1 cellular context compared by ENCODE assay signal in genomic region chr3:156674911-156675743, GRCh38.
TF ChIP-seq lines count a peak whose summit lies in the region.

No MANE protein-coding gene starts in this region.

TF ChIP-seq in K562, 482 proteins besides CTCF, POLR2A, EP300 and RAD21 (continued from another document and continues in another):
- TF ChIP-seq POLR3G (IDR thresholded peaks at IDR 0.05; ENCODE audit: extremely low read depth, insufficient read length, insufficient replicate concordance) (no peak), EHMT2 (IDR thresholded peaks at IDR 0.05) (no peak), STAT5B (CRISPR knock-in tag; IDR thresholded peaks at IDR 0.05) (no peak), PHF21A (IDR thresholded peaks at IDR 0.05; ENCODE audit: borderline replicate concordance, low read depth) (no peak), SNIP1 (IDR thresholded peaks at IDR 0.05; ENCODE audit: low read depth) (no peak), EZH2 (IDR thresholded peaks at IDR 0.05; ENCODE audit: borderline replicate concordance, low read depth, low read length) (no peak), KDM1A (IDR thresholded peaks at IDR 0.05) (no peak), FOXK1 (CRISPR knock-in tag; IDR thresholded peaks at IDR 0.05; ENCODE audit: borderline replicate concordance) (no peak), XRCC3 (IDR thresholded peaks at IDR 0.05) (no peak), WHSC1 (IDR thresholded peaks at IDR 0.05; ENCODE audit: low read length) (no peak), ZNF3 (CRISPR knock-in tag; IDR thresholded peaks at IDR 0.05) (no peak), ZZZ3 (IDR thresholded peaks at IDR 0.05) (no peak), KDM2B (CRISPR knock-in tag; IDR thresholded peaks at IDR 0.05) (no peak), ZNF644 (tag; IDR thresholded peaks at IDR 0.05; ENCODE audit: low read depth) (no peak), ZNF668 (CRISPR knock-in tag; IDR thresholded peaks at IDR 0.05) (no peak), ZNF780A (CRISPR knock-in tag; IDR thresholded peaks at IDR 0.05) (no peak), SAFB (IDR thresholded peaks at IDR 0.05; ENCODE audit: borderline replicate concordance, low read depth, low read length) (no peak), ELF2 (CRISPR knock-in tag; IDR thresholded peaks at IDR 0.05) (no peak), ARID2 (IDR thresholded peaks at IDR 0.05) (no peak), ZNF584 (CRISPR knock-in tag; IDR thresholded peaks at IDR 0.05; ENCODE audit: low read depth) (no peak), HDAC6 (IDR thresholded peaks at IDR 0.05; ENCODE audit: low read depth, low read length) (no peak), ZNF184 (CRISPR knock-in tag; IDR thresholded peaks at IDR 0.05) (no peak), CAMTA2 (CRISPR knock-in tag; conservative IDR thresholded peaks at IDR 0.05) (no peak), ZNF347 (CRISPR knock-in tag; IDR thresholded peaks at IDR 0.05; ENCODE audit: low read depth) (no peak), TARDBP (IDR thresholded peaks at IDR 0.05) (no peak), ILK (tag; IDR thresholded peaks at IDR 0.05; ENCODE audit: borderline replicate concordance, low read depth) (no peak), ZNF695 (CRISPR knock-in tag; IDR thresholded peaks at IDR 0.05) (no peak), CREB3 (tag; conservative IDR thresholded peaks at IDR 0.05; ENCODE audit: low read depth) (no peak), GABPA (tag; conservative IDR thresholded peaks at IDR 0.05; ENCODE audit: low read depth) (0 out of 2 replicates have a peak, but pooled peaks have one; percentile 3), SMARCA5 (IDR thresholded peaks at IDR 0.05) (no peak), POLR3A (IDR thresholded peaks at IDR 0.05; ENCODE audit: borderline replicate concordance, extremely low read depth, insufficient read depth, insufficient read length) (no peak), ZNF589 (CRISPR knock-in tag; IDR thresholded peaks at IDR 0.05; ENCODE audit: low read depth) (no peak), TAF7 (tag; IDR thresholded peaks at IDR 0.05) (no peak), CCAR2 (IDR thresholded peaks at IDR 0.05; ENCODE audit: low read depth, low read length) (no peak), HDGF (IDR thresholded peaks at IDR 0.05) (no peak), ZNF407 (IDR thresholded peaks at IDR 0.05; ENCODE audit: low read depth) (no peak), TAF15 (IDR thresholded peaks at IDR 0.05; ENCODE audit: low read depth, low read length) (no peak), YY1 (IDR thresholded peaks at IDR 0.05; ENCODE audit: borderline replicate concordance in 1 of 3, control insufficient read depth in 1 of 3, extremely low read depth in 1 of 3, insufficient read depth in 3 of 3, insufficient read length in 1 of 3, insufficient replicate concordance in 2 of 3, low read depth in 1 of 3, low read length in 2 of 3) (peak in 1 of 3 experiments; percentile 26), SMAD4 (CRISPR knock-in tag; conservative IDR thresholded peaks at IDR 0.05) (peak; percentile 93), POLR2H (tag; IDR thresholded peaks at IDR 0.05; ENCODE audit: low read depth) (no peak), CBFB (CRISPR knock-in tag; IDR thresholded peaks at IDR 0.05) (no peak), MXI1 (IDR thresholded peaks at IDR 0.05; ENCODE audit: low read depth, low read length) (no peak), RFX7 (CRISPR knock-in tag; IDR thresholded peaks at IDR 0.05) (no peak), CBX3 (IDR thresholded peaks at IDR 0.05; ENCODE audit: borderline replicate concordance in 1 of 2, low read length in 2 of 2) (peak in 1 of 2 experiments; percentile 71; a peak in 1 of 3 replicates), U2AF2 (optimal IDR thresholded peaks at IDR 0.05; ENCODE audit: low read depth, low read length) (no peak), ZNF395 (CRISPR knock-in tag; IDR thresholded peaks at IDR 0.05) (no peak), PHF20 (IDR thresholded peaks at IDR 0.05; ENCODE audit: partially characterized antibody) (peak; percentile 74), ZNF696 (CRISPR knock-in tag; conservative IDR thresholded peaks at IDR 0.05) (no peak), YBX1 (IDR thresholded peaks at IDR 0.05) (no peak)
- TF ChIP-seq, protein P1, sequence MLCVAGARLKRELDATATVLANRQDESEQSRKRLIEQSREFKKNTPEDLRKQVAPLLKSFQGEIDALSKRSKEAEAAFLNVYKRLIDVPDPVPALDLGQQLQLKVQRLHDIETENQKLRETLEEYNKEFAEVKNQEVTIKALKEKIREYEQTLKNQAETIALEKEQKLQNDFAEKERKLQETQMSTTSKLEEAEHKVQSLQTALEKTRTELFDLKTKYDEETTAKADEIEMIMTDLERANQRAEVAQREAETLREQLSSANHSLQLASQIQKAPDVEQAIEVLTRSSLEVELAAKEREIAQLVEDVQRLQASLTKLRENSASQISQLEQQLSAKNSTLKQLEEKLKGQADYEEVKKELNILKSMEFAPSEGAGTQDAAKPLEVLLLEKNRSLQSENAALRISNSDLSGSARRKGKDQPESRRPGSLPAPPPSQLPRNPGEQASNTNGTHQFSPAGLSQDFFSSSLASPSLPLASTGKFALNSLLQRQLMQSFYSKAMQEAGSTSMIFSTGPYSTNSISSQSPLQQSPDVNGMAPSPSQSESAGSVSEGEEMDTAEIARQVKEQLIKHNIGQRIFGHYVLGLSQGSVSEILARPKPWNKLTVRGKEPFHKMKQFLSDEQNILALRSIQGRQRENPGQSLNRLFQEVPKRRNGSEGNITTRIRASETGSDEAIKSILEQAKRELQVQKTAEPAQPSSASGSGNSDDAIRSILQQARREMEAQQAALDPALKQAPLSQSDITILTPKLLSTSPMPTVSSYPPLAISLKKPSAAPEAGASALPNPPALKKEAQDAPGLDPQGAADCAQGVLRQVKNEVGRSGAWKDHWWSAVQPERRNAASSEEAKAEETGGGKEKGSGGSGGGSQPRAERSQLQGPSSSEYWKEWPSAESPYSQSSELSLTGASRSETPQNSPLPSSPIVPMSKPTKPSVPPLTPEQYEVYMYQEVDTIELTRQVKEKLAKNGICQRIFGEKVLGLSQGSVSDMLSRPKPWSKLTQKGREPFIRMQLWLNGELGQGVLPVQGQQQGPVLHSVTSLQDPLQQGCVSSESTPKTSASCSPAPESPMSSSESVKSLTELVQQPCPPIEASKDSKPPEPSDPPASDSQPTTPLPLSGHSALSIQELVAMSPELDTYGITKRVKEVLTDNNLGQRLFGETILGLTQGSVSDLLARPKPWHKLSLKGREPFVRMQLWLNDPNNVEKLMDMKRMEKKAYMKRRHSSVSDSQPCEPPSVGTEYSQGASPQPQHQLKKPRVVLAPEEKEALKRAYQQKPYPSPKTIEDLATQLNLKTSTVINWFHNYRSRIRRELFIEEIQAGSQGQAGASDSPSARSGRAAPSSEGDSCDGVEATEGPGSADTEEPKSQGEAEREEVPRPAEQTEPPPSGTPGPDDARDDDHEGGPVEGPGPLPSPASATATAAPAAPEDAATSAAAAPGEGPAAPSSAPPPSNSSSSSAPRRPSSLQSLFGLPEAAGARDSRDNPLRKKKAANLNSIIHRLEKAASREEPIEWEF (CRISPR knock-in tag; IDR thresholded peaks at IDR 0.05), result no peak
- TF ChIP-seq, protein P2, sequence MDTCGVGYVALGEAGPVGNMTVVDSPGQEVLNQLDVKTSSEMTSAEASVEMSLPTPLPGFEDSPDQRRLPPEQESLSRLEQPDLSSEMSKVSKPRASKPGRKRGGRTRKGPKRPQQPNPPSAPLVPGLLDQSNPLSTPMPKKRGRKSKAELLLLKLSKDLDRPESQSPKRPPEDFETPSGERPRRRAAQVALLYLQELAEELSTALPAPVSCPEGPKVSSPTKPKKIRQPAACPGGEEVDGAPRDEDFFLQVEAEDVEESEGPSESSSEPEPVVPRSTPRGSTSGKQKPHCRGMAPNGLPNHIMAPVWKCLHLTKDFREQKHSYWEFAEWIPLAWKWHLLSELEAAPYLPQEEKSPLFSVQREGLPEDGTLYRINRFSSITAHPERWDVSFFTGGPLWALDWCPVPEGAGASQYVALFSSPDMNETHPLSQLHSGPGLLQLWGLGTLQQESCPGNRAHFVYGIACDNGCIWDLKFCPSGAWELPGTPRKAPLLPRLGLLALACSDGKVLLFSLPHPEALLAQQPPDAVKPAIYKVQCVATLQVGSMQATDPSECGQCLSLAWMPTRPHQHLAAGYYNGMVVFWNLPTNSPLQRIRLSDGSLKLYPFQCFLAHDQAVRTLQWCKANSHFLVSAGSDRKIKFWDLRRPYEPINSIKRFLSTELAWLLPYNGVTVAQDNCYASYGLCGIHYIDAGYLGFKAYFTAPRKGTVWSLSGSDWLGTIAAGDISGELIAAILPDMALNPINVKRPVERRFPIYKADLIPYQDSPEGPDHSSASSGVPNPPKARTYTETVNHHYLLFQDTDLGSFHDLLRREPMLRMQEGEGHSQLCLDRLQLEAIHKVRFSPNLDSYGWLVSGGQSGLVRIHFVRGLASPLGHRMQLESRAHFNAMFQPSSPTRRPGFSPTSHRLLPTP (IDR thresholded peaks at IDR 0.05; ENCODE audit: borderline replicate concordance, extremely low read depth, insufficient read length), result no peak
- TF ChIP-seq, protein P3, sequence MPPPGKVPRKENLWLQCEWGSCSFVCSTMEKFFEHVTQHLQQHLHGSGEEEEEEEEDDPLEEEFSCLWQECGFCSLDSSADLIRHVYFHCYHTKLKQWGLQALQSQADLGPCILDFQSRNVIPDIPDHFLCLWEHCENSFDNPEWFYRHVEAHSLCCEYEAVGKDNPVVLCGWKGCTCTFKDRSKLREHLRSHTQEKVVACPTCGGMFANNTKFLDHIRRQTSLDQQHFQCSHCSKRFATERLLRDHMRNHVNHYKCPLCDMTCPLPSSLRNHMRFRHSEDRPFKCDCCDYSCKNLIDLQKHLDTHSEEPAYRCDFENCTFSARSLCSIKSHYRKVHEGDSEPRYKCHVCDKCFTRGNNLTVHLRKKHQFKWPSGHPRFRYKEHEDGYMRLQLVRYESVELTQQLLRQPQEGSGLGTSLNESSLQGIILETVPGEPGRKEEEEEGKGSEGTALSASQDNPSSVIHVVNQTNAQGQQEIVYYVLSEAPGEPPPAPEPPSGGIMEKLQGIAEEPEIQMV (tag; conservative IDR thresholded peaks at IDR 0.05; ENCODE audit: low read depth), result no peak
